8 cellular contexts compared by ENCODE assay signal in genomic region chr5:66554211-66554610, GRCh38. TPM values are rescaled to one million over a fixed set of nuclear protein-coding genes. Genes with fewer than 3 reads are reported as not detected.
DNase-seq lines count a peak whose midpoint lies in the region; ATAC-seq and TF ChIP-seq lines count a peak whose summit lies in the region.

No MANE protein-coding gene starts in this region.

- no peak overlapping the region for H3K4me3 ChIP-seq in lower lobe of right lung

- TF ChIP-seq CTCF in RWPE1 (conservative IDR thresholded peaks at IDR 0.05; ENCODE audit: low read depth) (no peak), lower lobe of right lung (IDR thresholded peaks at IDR 0.05) (no peak)

- peak; percentile 4 to 24 for DNase-seq in stimulated activated CD4-positive, alpha-beta T cell treated with anti-CD3 and anti-CD28 coated beads, Interleukin-12 subunit alpha, Interleukin-12 subunit beta, amount 100 ng/mL, for 24 hours (ENCODE audit: low read depth in 2 of 2)
- DNase-seq in stimulated activated CD4-positive, alpha-beta T cell treated with anti-CD3 and anti-CD28 coated beads, Interleukin-12 subunit alpha, Interleukin-12 subunit beta, amount 100 ng/mL, for 4 hours = no peak
- DNase-seq in RWPE1 (ENCODE audit: low spot score) = peak; percentile 91
- DNase-seq in lower lobe of right lung = no peak
- no peak for DNase-seq in dermis blood vessel endothelial cell
- DNase-seq in SHP77 treated with DMSO at 0.1 percent for 48 hours (lab: John Stamatoyannopoulos, UW) = no peak
- no peak for DNase-seq in inferior parietal cortex (ENCODE audit: extremely low spot score)

- H3K27me3 ChIP-seq in lower lobe of right lung (ENCODE audit: low read depth) = no peaks in the 10 kb centered on the region

- no peaks in the 10 kb centered on the region for H3K36me3 ChIP-seq in lower lobe of right lung

- no peaks in the 10 kb centered on the region for H3K9me3 ChIP-seq in lower lobe of right lung

- ATAC-seq in HG03097 (IDR thresholded peaks at IDR 0.05; ENCODE audit: low FRiP score, unreplicated experiment) (peak; percentile 85), lower lobe of right lung (peak; percentile 89 to 90)

- peaks cover 12% of the 10 kb centered on the region for H3K4me1 ChIP-seq in lower lobe of right lung

- H3K27ac ChIP-seq in RWPE1 = no peak overlapping the region
- no peak overlapping the region for H3K27ac ChIP-seq in lower lobe of right lung

- POLR2A ChIA-PET in RWPE1 (lab: Yijun Ruan, JAX; ENCODE audit: low non-redundant PET) = no interaction called here

- CTCF ChIA-PET in RWPE1 (lab: Yijun Ruan, JAX) = no interaction called here

- intact Hi-C loops in lower lobe of right lung (cut with DNase I) = no loop called here

RNA-seq across cellular contexts. Expression of gene MAST4, which starts 42.0 kb away (rescaled TPM):
- total RNA-seq in lower lobe of right lung (56.9 TPM), dermis blood vessel endothelial cell (37.8 and 38.3 TPM in 2 replicates)

Comparison
In these comparisons a context has a peak if more than half of its experiments do, and no peak if none do; other contexts are left out.
1. DNase-seq: peak in stimulated activated CD4-positive, alpha-beta T cell treated with anti-CD3 and anti-CD28 coated beads, Interleukin-12 subunit alpha, Interleukin-12 subunit beta, amount 100 ng/mL, for 24 hours (2 of 2) and RWPE1 (single experiment); none in stimulated activated CD4-positive, alpha-beta T cell treated with anti-CD3 and anti-CD28 coated beads, Interleukin-12 subunit alpha, Interleukin-12 subunit beta, amount 100 ng/mL, for 4 hours (single experiment), lower lobe of right lung (single experiment), dermis blood vessel endothelial cell (single experiment), SHP77 treated with DMSO at 0.1 percent for 48 hours (single experiment) and inferior parietal cortex (single experiment).